1 cellular context compared by ENCODE assay signal in genomic region chr11:58525037-58525614, GRCh38.
TF ChIP-seq lines count a peak whose summit lies in the region.

No MANE protein-coding gene starts in this region.

TF ChIP-seq in SK-N-SH treated with all-trans-retinoic acid at 6 μM for 48 hours, 23 proteins besides CTCF, POLR2A, EP300 and RAD21 (continued from another document):
- TF ChIP-seq ZNF70 (CRISPR knock-in tag; IDR thresholded peaks at IDR 0.05) = no peak
